ENCODE assay signal across 1 cellular context in the genomic region with DNA sequence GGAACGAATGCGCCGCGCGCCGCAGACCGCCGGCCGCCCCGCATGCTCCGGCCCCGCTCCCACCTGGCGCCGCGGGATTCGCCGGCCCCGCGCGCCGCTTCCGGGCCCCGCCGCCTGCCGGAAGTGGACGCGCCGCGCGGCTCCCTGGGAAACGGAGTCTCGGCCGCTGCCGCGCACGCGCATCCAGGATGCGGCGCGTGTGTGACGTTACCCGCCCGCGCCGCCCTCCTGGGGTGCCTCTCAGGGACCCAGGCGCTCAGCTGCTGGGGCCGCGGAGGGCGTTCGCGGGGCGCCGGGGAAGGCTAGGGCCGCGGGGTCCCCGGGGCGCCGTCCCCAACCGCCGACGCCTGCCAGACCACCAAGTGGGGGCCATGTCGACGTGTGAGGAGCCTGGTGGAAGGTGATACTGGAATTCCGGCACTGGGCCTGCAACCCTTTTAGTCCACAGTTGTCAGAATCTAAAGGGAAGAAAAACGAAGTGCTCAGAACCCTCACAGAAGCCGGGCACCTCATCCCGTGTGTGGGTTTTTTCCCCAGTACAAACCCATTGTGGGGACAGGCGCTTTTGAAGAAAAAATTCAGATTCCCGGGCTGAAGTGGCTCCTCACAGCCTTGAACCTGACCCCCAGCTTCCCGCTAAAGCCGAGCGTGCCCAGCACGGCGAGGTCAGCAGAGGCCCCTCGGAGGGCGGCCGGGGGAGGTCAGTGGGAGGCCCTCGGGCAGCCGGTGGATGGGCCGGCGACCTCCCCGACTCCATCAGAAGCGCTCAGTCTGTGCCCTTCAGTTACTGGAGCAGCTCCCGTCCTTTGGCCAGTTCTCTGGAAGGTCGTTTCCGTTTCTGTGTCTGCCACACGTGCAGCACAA.
TF ChIP-seq lines count a peak whose summit lies in the region.

A gene with protein sequence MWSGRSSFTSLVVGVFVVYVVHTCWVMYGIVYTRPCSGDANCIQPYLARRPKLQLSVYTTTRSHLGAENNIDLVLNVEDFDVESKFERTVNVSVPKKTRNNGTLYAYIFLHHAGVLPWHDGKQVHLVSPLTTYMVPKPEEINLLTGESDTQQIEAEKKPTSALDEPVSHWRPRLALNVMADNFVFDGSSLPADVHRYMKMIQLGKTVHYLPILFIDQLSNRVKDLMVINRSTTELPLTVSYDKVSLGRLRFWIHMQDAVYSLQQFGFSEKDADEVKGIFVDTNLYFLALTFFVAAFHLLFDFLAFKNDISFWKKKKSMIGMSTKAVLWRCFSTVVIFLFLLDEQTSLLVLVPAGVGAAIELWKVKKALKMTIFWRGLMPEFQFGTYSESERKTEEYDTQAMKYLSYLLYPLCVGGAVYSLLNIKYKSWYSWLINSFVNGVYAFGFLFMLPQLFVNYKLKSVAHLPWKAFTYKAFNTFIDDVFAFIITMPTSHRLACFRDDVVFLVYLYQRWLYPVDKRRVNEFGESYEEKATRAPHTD (minus strand): TSS at position 125 of the 864 bp plus-strand sequence. CDS start 258 bp downstream, outside the sequence.

TF ChIP-seq in HepG2, 621 proteins besides CTCF, POLR2A, EP300 and RAD21 (continued from another document and continues in another):
- TF ChIP-seq MED1 (CRISPR knock-in tag; IDR thresholded peaks at IDR 0.05), result peak; percentile 29; the same call in 1 of the 2 replicates
- TF ChIP-seq ISL2 (CRISPR knock-in tag; IDR thresholded peaks at IDR 0.05), result no peak; the same call in 1 of the 2 replicates
- no peak for TF ChIP-seq HOXA5 (CRISPR knock-in tag; IDR thresholded peaks at IDR 0.05)
- no peak for TF ChIP-seq ZNF816 (CRISPR knock-in tag; IDR thresholded peaks at IDR 0.05; ENCODE audit: borderline replicate concordance)
- TF ChIP-seq GFI1 (CRISPR knock-in tag; IDR thresholded peaks at IDR 0.05; ENCODE audit: borderline replicate concordance), result no peak
- TF ChIP-seq ZFP41 (CRISPR knock-in tag; IDR thresholded peaks at IDR 0.05; ENCODE audit: borderline replicate concordance), result no peak
- TF ChIP-seq KDM5B (CRISPR knock-in tag; IDR thresholded peaks at IDR 0.05; ENCODE audit: borderline replicate concordance), result no peak; the same call in 1 of the 2 replicates
- TF ChIP-seq U2AF2 (IDR thresholded peaks at IDR 0.05; ENCODE audit: low read depth, low read length), result no peak
- no peak for TF ChIP-seq ARNT (IDR thresholded peaks at IDR 0.05)
- TF ChIP-seq NPAS2 (CRISPR knock-in tag; IDR thresholded peaks at IDR 0.05; ENCODE audit: borderline replicate concordance), result no peak
- TF ChIP-seq POLR2AphosphoS5 (IDR thresholded peaks at IDR 0.05; ENCODE audit: low read depth, low read length), result peak; percentile 44; the same call in 1 of the 2 replicates
- TF ChIP-seq ZNF484 (CRISPR knock-in tag; IDR thresholded peaks at IDR 0.05; ENCODE audit: borderline replicate concordance, low read depth), result no peak
- TF ChIP-seq SKI (IDR thresholded peaks at IDR 0.05; ENCODE audit: partially characterized antibody), result peak; percentile 59
- TF ChIP-seq RBM22 (optimal IDR thresholded peaks at IDR 0.05; ENCODE audit: low read length), result no peak
- TF ChIP-seq PITX1 (CRISPR knock-in tag; IDR thresholded peaks at IDR 0.05), result peak; percentile 12; the same call in 1 of the 2 replicates
- peak; percentile 46 for TF ChIP-seq YY1 (IDR thresholded peaks at IDR 0.05; ENCODE audit: insufficient read depth, insufficient replicate concordance, low read depth, low read length)
- 0 out of 2 replicates have a peak, but pooled peaks have one; percentile 30 for TF ChIP-seq ZNF891 (CRISPR knock-in tag; IDR thresholded peaks at IDR 0.05)
- TF ChIP-seq DNMT1 (CRISPR knock-in tag; IDR thresholded peaks at IDR 0.05), result no peak; the same call in 1 of the 2 replicates
- no peak for TF ChIP-seq PAWR (CRISPR knock-in tag; IDR thresholded peaks at IDR 0.05; ENCODE audit: borderline replicate concordance)
- TF ChIP-seq ONECUT2 (CRISPR knock-in tag; IDR thresholded peaks at IDR 0.05), result no peak
- peak; percentile 96 for TF ChIP-seq SPEN (CRISPR knock-in tag; IDR thresholded peaks at IDR 0.05; ENCODE audit: low read depth)
- TF ChIP-seq, protein P1, sequence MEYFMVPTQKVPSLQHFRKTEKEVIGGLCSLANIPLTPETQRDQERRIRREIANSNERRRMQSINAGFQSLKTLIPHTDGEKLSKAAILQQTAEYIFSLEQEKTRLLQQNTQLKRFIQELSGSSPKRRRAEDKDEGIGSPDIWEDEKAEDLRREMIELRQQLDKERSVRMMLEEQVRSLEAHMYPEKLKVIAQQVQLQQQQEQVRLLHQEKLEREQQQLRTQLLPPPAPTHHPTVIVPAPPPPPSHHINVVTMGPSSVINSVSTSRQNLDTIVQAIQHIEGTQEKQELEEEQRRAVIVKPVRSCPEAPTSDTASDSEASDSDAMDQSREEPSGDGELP (IDR thresholded peaks at IDR 0.05; ENCODE audit: borderline replicate concordance, low read depth), result peak; percentile 56; the same call in 1 of the 2 replicates
- TF ChIP-seq GZF1 (CRISPR knock-in tag; IDR thresholded peaks at IDR 0.05), result no peak
- TF ChIP-seq ZNF138 (CRISPR knock-in tag; IDR thresholded peaks at IDR 0.05; ENCODE audit: low read depth), result no peak
- TF ChIP-seq, protein P2, sequence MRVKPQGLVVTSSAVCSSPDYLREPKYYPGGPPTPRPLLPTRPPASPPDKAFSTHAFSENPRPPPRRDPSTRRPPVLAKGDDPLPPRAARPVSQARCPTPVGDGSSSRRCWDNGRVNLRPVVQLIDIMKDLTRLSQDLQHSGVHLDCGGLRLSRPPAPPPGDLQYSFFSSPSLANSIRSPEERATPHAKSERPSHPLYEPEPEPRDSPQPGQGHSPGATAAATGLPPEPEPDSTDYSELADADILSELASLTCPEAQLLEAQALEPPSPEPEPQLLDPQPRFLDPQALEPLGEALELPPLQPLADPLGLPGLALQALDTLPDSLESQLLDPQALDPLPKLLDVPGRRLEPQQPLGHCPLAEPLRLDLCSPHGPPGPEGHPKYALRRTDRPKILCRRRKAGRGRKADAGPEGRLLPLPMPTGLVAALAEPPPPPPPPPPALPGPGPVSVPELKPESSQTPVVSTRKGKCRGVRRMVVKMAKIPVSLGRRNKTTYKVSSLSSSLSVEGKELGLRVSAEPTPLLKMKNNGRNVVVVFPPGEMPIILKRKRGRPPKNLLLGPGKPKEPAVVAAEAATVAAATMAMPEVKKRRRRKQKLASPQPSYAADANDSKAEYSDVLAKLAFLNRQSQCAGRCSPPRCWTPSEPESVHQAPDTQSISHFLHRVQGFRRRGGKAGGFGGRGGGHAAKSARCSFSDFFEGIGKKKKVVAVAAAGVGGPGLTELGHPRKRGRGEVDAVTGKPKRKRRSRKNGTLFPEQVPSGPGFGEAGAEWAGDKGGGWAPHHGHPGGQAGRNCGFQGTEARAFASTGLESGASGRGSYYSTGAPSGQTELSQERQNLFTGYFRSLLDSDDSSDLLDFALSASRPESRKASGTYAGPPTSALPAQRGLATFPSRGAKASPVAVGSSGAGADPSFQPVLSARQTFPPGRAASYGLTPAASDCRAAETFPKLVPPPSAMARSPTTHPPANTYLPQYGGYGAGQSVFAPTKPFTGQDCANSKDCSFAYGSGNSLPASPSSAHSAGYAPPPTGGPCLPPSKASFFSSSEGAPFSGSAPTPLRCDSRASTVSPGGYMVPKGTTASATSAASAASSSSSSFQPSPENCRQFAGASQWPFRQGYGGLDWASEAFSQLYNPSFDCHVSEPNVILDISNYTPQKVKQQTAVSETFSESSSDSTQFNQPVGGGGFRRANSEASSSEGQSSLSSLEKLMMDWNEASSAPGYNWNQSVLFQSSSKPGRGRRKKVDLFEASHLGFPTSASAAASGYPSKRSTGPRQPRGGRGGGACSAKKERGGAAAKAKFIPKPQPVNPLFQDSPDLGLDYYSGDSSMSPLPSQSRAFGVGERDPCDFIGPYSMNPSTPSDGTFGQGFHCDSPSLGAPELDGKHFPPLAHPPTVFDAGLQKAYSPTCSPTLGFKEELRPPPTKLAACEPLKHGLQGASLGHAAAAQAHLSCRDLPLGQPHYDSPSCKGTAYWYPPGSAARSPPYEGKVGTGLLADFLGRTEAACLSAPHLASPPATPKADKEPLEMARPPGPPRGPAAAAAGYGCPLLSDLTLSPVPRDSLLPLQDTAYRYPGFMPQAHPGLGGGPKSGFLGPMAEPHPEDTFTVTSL (CRISPR knock-in tag; IDR thresholded peaks at IDR 0.05; ENCODE audit: borderline replicate concordance), result no peak
- TF ChIP-seq, protein P3, sequence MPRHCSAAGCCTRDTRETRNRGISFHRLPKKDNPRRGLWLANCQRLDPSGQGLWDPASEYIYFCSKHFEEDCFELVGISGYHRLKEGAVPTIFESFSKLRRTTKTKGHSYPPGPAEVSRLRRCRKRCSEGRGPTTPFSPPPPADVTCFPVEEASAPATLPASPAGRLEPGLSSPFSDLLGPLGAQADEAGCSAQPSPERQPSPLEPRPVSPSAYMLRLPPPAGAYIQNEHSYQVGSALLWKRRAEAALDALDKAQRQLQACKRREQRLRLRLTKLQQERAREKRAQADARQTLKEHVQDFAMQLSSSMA (CRISPR knock-in tag; IDR thresholded peaks at IDR 0.05), result no peak; the same call in 1 of the 2 replicates
- TF ChIP-seq FOSL1 (CRISPR knock-in tag; IDR thresholded peaks at IDR 0.05; ENCODE audit: borderline replicate concordance), result no peak
- no peak for TF ChIP-seq NFYC (CRISPR knock-in tag; IDR thresholded peaks at IDR 0.05)
- peak; percentile 93 for TF ChIP-seq RBFOX2 (IDR thresholded peaks at IDR 0.05; ENCODE audit: low read depth, low read length)
- no peak for TF ChIP-seq ETV6 (CRISPR knock-in tag; conservative IDR thresholded peaks at IDR 0.05)
- TF ChIP-seq FOXA1 (IDR thresholded peaks at IDR 0.05), result no peak
- TF ChIP-seq FOXA1 (CRISPR knock-in tag; IDR thresholded peaks at IDR 0.05), result no peak
- TF ChIP-seq ZNF234 (CRISPR knock-in tag; conservative IDR thresholded peaks at IDR 0.05), result no peak
- TF ChIP-seq TCF7 (IDR thresholded peaks at IDR 0.05; ENCODE audit: low read depth), result no peak
- no peak for TF ChIP-seq HNRNPLL (IDR thresholded peaks at IDR 0.05; ENCODE audit: low read depth, low read length, poor library complexity, severe bottlenecking)
- TF ChIP-seq PAX8 (CRISPR knock-in tag; IDR thresholded peaks at IDR 0.05; ENCODE audit: borderline replicate concordance), result no peak
- TF ChIP-seq NFIB (CRISPR knock-in tag; IDR thresholded peaks at IDR 0.05; ENCODE audit: borderline replicate concordance), result no peak
- 0 out of 2 replicates have a peak, but pooled peaks have one; percentile 38 for TF ChIP-seq KAT7 (CRISPR knock-in tag; IDR thresholded peaks at IDR 0.05; ENCODE audit: borderline replicate concordance)
- TF ChIP-seq ZNF563 (CRISPR knock-in tag; IDR thresholded peaks at IDR 0.05), result peak; percentile 71
- no peak for TF ChIP-seq REXO4 (CRISPR knock-in tag; IDR thresholded peaks at IDR 0.05; ENCODE audit: borderline replicate concordance)
- TF ChIP-seq, protein P4, sequence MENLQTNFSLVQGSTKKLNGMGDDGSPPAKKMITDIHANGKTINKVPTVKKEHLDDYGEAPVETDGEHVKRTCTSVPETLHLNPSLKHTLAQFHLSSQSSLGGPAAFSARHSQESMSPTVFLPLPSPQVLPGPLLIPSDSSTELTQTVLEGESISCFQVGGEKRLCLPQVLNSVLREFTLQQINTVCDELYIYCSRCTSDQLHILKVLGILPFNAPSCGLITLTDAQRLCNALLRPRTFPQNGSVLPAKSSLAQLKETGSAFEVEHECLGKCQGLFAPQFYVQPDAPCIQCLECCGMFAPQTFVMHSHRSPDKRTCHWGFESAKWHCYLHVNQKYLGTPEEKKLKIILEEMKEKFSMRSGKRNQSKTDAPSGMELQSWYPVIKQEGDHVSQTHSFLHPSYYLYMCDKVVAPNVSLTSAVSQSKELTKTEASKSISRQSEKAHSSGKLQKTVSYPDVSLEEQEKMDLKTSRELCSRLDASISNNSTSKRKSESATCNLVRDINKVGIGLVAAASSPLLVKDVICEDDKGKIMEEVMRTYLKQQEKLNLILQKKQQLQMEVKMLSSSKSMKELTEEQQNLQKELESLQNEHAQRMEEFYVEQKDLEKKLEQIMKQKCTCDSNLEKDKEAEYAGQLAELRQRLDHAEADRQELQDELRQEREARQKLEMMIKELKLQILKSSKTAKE (CRISPR knock-in tag; IDR thresholded peaks at IDR 0.05; ENCODE audit: borderline replicate concordance), result no peak
- TF ChIP-seq KLF15 (CRISPR knock-in tag; IDR thresholded peaks at IDR 0.05; ENCODE audit: borderline replicate concordance), result no peak
- TF ChIP-seq DNMT3B (CRISPR knock-in tag; conservative IDR thresholded peaks at IDR 0.05), result no peak
- TF ChIP-seq SAP130 (CRISPR knock-in tag; IDR thresholded peaks at IDR 0.05; ENCODE audit: low read depth), result peak; percentile 81
- TF ChIP-seq KLF16 (CRISPR knock-in tag; IDR thresholded peaks at IDR 0.05), result no peak
- no peak for TF ChIP-seq ADNP (CRISPR knock-in tag; IDR thresholded peaks at IDR 0.05)
- TF ChIP-seq ZNF747 (CRISPR knock-in tag; IDR thresholded peaks at IDR 0.05; ENCODE audit: borderline replicate concordance), result no peak
- no peak for TF ChIP-seq ZNF292 (CRISPR knock-in tag; IDR thresholded peaks at IDR 0.05; ENCODE audit: borderline replicate concordance, low read depth)
- TF ChIP-seq ZFP62 (CRISPR knock-in tag; IDR thresholded peaks at IDR 0.05), result no peak
- TF ChIP-seq, protein P5, sequence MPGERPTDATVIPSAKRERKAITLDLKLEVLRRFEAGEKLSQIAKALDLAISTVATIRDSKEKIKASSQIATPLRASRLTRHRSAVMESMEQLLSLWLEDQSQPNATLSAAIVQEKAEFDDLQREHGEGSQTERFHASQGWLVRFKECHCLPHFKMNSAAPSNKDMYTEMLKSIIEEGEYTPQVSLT (CRISPR knock-in tag; IDR thresholded peaks at IDR 0.05; ENCODE audit: borderline replicate concordance, low read depth), result no peak
- no peak for TF ChIP-seq FOXM1 (CRISPR knock-in tag; IDR thresholded peaks at IDR 0.05)
- no peak for TF ChIP-seq MEIS1 (CRISPR knock-in tag; IDR thresholded peaks at IDR 0.05; ENCODE audit: borderline replicate concordance)
- TF ChIP-seq HNF4A (CRISPR knock-in tag; IDR thresholded peaks at IDR 0.05), result no peak; the same call in 1 of the 2 replicates
- no peak for TF ChIP-seq TBP (CRISPR knock-in tag; IDR thresholded peaks at IDR 0.05)
- no peak for TF ChIP-seq ZNF550 (CRISPR knock-in tag; IDR thresholded peaks at IDR 0.05; ENCODE audit: borderline replicate concordance)
